Comparison of ENCODE assay signal across 8 cellular contexts in genomic region chr17:39952665-39953470, GRCh38.
DNase-seq lines count a peak whose midpoint lies in the region; ATAC-seq and TF ChIP-seq lines count a peak whose summit lies in the region.

No MANE protein-coding gene starts in this region.

- peak; percentile 63 for ATAC-seq in HG02840 (IDR thresholded peaks at IDR 0.05; ENCODE audit: low FRiP score, unreplicated experiment)

- in situ Hi-C loops in GM13976 (cut with MboI; ENCODE audit: low sequenced_read_pairs, unreplicated experiment): no loop called here

- TF ChIP-seq CTCF in GM13976 (IDR thresholded peaks at IDR 0.05; ENCODE audit: borderline replicate concordance, control extremely low read depth, extremely low read depth, insufficient read depth, missing control alignments): no peak

- peak; percentile 98 for DNase-seq in GM13976 (ENCODE audit: low spot score)
- peak; percentile 91 for DNase-seq in NCI-H187 treated with DMSO at 0.1 percent for 48 hours (lab: John Stamatoyannopoulos, UW)
- peak; percentile 99 for DNase-seq in T-helper 9 cell
- DNase-seq in astrocyte of the hippocampus (ENCODE audit: low read depth, low spot score): peak; percentile 98
- DNase-seq in hypothalamus (lab: John Stamatoyannopoulos, UW): peak; percentile 59 to 100 (median 98)
- peak; percentile 88 for DNase-seq in retina
- no peak for DNase-seq in cortex of kidney (lab: John Stamatoyannopoulos, UW)
